ENCODE assay signal across 21 cellular contexts in the genomic region with DNA sequence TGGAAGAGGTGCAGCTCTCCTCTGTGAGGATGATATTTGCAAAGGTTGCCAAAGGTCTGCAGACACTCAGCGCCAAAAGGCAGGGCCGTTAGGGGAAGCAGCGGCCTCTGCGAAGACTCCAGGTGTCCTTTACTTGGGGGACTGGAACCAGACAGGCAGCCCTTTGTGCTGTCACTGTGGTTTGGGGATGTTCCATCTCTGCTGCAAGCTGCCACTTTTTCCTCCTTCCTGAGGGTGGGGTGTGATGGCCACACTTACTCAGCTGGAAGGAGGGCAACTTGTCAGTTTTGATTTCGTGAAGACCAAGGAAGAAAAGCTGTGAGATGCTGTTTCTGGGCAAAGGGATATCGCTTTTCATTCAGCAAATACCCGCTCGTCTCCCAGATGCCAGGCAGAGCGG.
"Had no signal": no experiment of that assay in that cellular context is flagged by ENCODE, and none has a peak within 500 bp of the region (broad histone marks: within the 10 kb centered on the region; RNA-seq: fewer than 3 reads in every experiment).

No MANE protein-coding gene starts in this region.

- H3K27me3 ChIP-seq: ascending aorta, right lobe of liver, uterus had no signal

- H3K27ac ChIP-seq: ascending aorta, psoas muscle, right lobe of liver, tibial nerve, uterus, VCaP had no signal

- H3K36me3 Mint-ChIP-seq: activated naive CD4-positive, alpha-beta T cell treated with anti-CD3 and anti-CD28 coated beads, Interleukin-2, amount 10 ng/mL, durations not matched to agents 7 days and 5 days had no signal

- H3K4me3 Mint-ChIP-seq: activated CD8-positive, alpha-beta memory T cell treated with anti-CD3 and anti-CD28 coated beads, Interleukin-2, amount 10 ng/mL, durations not matched to agents 7 days and 5 days; activated naive CD4-positive, alpha-beta T cell treated with anti-CD3 and anti-CD28 coated beads, Interleukin-2, amount 10 ng/mL, durations not matched to agents 7 days and 5 days; dendritic cell treated with granulocyte-macrophage colony-stimulating factor and Interleukin-4, amounts not matched to agents 40 ng/mL and 50 ng/mL, for 4 days; nephron had no signal

- H3K36me3 ChIP-seq: ascending aorta, right lobe of liver, tibial nerve, uterus had no signal

- H3K4me2 ChIP-seq: smooth muscle cell had no signal

- H3K4me1 ChIP-seq: ascending aorta, psoas muscle, right lobe of liver, tibial nerve, uterus had no signal

- H3K27ac Mint-ChIP-seq: activated CD8-positive, alpha-beta memory T cell treated with anti-CD3 and anti-CD28 coated beads, Interleukin-2, amount 10 ng/mL, durations not matched to agents 7 days and 5 days; activated naive CD4-positive, alpha-beta T cell treated with anti-CD3 and anti-CD28 coated beads, Interleukin-2, amount 10 ng/mL, durations not matched to agents 7 days and 5 days; activated T-helper 2 cell treated with anti-CD3 and anti-CD28 coated beads, Interferon-gamma antibody, Interleukin-2, Interleukin-4, amounts not matched to agents 10 μg/mL and 5 μg/mL and 100 μg/mL, durations not matched to agents 14 hours and 24 hours and 36 hours; dendritic cell treated with granulocyte-macrophage colony-stimulating factor and Interleukin-4, amounts not matched to agents 40 ng/mL and 50 ng/mL, for 4 days had no signal

- H3K4me3 ChIP-seq: ascending aorta, psoas muscle, right lobe of liver, smooth muscle cell, tibial nerve, uterus had no signal

- DNase-seq: activated CD4-positive, alpha-beta T cell treated with anti-CD3 and anti-CD28 coated beads, Interleukin-2, amount 50 U/mL, for 48 hours; activated CD8-positive, alpha-beta memory T cell treated with anti-CD3 and anti-CD28 coated beads, Interleukin-2, amount 10 ng/mL, durations not matched to agents 7 days and 5 days; activated naive CD4-positive, alpha-beta T cell treated with anti-CD3 and anti-CD28 coated beads, Interleukin-2, amount 10 ng/mL, durations not matched to agents 7 days and 5 days; activated T-cell treated with anti-CD3 and anti-CD28 coated beads, Interleukin-2, amount 50 U/mL, for 1 hour; effector memory CD4-positive, alpha-beta T cell; foreskin fibroblast; mesendoderm; psoas muscle; right lobe of liver; stimulated activated CD4-positive, alpha-beta T cell treated with anti-CD3 and anti-CD28 coated beads, Interleukin-4, amount 100 ng/mL, for 4 hours; stimulated activated CD8-positive, alpha-beta memory T cell treated with anti-CD3 and anti-CD28 coated beads, Interleukin-4, amount 100 ng/mL, for 48 hours; stimulated activated naive CD4-positive, alpha-beta T cell treated with Interleukin-2 at 50 U/mL for 16 hours; substantia nigra; uterus had no signal

- ATAC-seq: activated CD8-positive, alpha-beta memory T cell treated with anti-CD3 and anti-CD28 coated beads, Interleukin-2, amount 10 ng/mL, durations not matched to agents 7 days and 5 days; psoas muscle; right lobe of liver had no signal

- H3K9me3 Mint-ChIP-seq: activated T-helper 2 cell treated with anti-CD3 and anti-CD28 coated beads, Interferon-gamma antibody, Interleukin-2, Interleukin-4, amounts not matched to agents 10 μg/mL and 5 μg/mL and 100 μg/mL, durations not matched to agents 14 hours and 24 hours and 36 hours had no signal

- H3K9me3 ChIP-seq: ascending aorta, psoas muscle, right lobe of liver, uterus had no signal

- H3K4me1 Mint-ChIP-seq: activated CD8-positive, alpha-beta memory T cell treated with anti-CD3 and anti-CD28 coated beads, Interleukin-2, amount 10 ng/mL, durations not matched to agents 7 days and 5 days; activated naive CD4-positive, alpha-beta T cell treated with anti-CD3 and anti-CD28 coated beads, Interleukin-2, amount 10 ng/mL, durations not matched to agents 7 days and 5 days had no signal
